Comparison of ENCODE assay signal across 1 cellular context in the genomic region with DNA sequence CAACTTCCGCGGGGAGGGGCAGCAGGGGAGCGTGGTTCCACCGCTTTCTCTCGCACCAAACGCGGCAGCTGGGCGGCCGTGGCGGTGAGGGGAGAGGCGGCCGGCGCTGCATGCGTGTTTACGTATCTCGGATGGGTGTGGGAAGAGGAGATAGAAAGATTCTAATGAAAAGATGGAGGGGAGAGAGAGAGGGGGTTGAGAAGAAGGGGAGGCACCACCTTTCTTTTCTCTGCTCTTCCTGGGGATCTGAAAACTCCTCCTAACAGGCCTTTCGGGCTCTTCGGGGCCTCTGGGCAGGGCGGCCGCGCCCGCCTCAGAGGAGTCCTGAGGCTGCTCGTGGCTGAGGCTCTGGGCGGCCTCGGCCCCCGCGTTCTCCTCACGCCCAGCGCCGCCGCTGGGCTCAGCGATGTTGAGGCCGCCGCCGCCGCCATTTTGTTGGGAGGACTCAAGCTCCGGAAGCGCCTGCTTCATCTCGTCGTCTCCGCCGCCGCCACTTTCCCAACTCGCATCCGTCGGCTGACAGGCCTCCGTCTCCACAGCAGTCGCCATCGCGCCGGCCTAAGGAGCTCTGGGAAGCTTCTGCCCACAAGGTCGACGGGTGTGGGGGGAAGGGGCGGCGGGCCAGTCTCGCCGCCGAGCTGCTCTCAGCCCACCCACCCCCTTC.
A peak's percentile ranks its signal among the peaks of the same experiment; 100 is the strongest.
TF ChIP-seq lines count a peak whose summit lies in the region.

No MANE protein-coding gene starts in this region.

TF ChIP-seq in HepG2, 621 proteins besides CTCF, POLR2A, EP300 and RAD21 (continued from another document and continues in another):
- TF ChIP-seq, protein P1, sequence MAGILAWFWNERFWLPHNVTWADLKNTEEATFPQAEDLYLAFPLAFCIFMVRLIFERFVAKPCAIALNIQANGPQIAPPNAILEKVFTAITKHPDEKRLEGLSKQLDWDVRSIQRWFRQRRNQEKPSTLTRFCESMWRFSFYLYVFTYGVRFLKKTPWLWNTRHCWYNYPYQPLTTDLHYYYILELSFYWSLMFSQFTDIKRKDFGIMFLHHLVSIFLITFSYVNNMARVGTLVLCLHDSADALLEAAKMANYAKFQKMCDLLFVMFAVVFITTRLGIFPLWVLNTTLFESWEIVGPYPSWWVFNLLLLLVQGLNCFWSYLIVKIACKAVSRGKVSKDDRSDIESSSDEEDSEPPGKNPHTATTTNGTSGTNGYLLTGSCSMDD (CRISPR knock-in tag; IDR thresholded peaks at IDR 0.05): no peak; the same call in 1 of the 2 replicates
- TF ChIP-seq, protein P2, sequence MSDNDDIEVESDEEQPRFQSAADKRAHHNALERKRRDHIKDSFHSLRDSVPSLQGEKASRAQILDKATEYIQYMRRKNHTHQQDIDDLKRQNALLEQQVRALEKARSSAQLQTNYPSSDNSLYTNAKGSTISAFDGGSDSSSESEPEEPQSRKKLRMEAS (IDR thresholded peaks at IDR 0.05): peak; percentile 54
- TF ChIP-seq ZNF367 (CRISPR knock-in tag; IDR thresholded peaks at IDR 0.05; ENCODE audit: borderline replicate concordance) (no peak), ZBTB7B (CRISPR knock-in tag; IDR thresholded peaks at IDR 0.05) (peak; percentile 7; the same call in 1 of the 2 replicates), KAT8 (CRISPR knock-in tag; IDR thresholded peaks at IDR 0.05) (no peak; the same call in 1 of the 2 replicates), E2F2 (CRISPR knock-in tag; IDR thresholded peaks at IDR 0.05; ENCODE audit: borderline replicate concordance) (no peak), RXRB (CRISPR knock-in tag; IDR thresholded peaks at IDR 0.05; ENCODE audit: borderline replicate concordance) (peak; percentile 18), TEAD3 (CRISPR knock-in tag; optimal IDR thresholded peaks at IDR 0.05; ENCODE audit: borderline replicate concordance) (peak; percentile 7), PAX8 (CRISPR knock-in tag; IDR thresholded peaks at IDR 0.05; ENCODE audit: borderline replicate concordance) (no peak), ZNF563 (CRISPR knock-in tag; IDR thresholded peaks at IDR 0.05) (peak; percentile 62; the same call in 1 of the 2 replicates), ZGPAT (CRISPR knock-in tag; IDR thresholded peaks at IDR 0.05) (peak; percentile 75), ZNF260 (CRISPR knock-in tag; IDR thresholded peaks at IDR 0.05; ENCODE audit: borderline replicate concordance, low read depth) (no peak), U2AF2 (IDR thresholded peaks at IDR 0.05; ENCODE audit: low read depth, low read length) (no peak), MBD4 (IDR thresholded peaks at IDR 0.05; ENCODE audit: borderline replicate concordance, low read length) (no peak), SOX5 (CRISPR knock-in tag; IDR thresholded peaks at IDR 0.05; ENCODE audit: borderline replicate concordance) (0 out of 2 replicates have a peak, but pooled peaks have one; percentile 0), ZNF790 (CRISPR knock-in tag; IDR thresholded peaks at IDR 0.05; ENCODE audit: borderline replicate concordance) (0 out of 2 replicates have a peak, but pooled peaks have one; percentile 7), ZNF564 (CRISPR knock-in tag; IDR thresholded peaks at IDR 0.05) (no peak; the same call in 1 of the 2 replicates), ZNF276 (CRISPR knock-in tag; IDR thresholded peaks at IDR 0.05; ENCODE audit: low read depth) (no peak), RBAK (CRISPR knock-in tag; IDR thresholded peaks at IDR 0.05) (no peak), KMT2B (CRISPR knock-in tag; IDR thresholded peaks at IDR 0.05) (peak; percentile 75), HNRNPK (IDR thresholded peaks at IDR 0.05; ENCODE audit: low read depth, low read length, poor library complexity, severe bottlenecking) (peak; percentile 37), ZSCAN29 (CRISPR knock-in tag; conservative IDR thresholded peaks at IDR 0.05) (no peak)
- TF ChIP-seq, protein P3, sequence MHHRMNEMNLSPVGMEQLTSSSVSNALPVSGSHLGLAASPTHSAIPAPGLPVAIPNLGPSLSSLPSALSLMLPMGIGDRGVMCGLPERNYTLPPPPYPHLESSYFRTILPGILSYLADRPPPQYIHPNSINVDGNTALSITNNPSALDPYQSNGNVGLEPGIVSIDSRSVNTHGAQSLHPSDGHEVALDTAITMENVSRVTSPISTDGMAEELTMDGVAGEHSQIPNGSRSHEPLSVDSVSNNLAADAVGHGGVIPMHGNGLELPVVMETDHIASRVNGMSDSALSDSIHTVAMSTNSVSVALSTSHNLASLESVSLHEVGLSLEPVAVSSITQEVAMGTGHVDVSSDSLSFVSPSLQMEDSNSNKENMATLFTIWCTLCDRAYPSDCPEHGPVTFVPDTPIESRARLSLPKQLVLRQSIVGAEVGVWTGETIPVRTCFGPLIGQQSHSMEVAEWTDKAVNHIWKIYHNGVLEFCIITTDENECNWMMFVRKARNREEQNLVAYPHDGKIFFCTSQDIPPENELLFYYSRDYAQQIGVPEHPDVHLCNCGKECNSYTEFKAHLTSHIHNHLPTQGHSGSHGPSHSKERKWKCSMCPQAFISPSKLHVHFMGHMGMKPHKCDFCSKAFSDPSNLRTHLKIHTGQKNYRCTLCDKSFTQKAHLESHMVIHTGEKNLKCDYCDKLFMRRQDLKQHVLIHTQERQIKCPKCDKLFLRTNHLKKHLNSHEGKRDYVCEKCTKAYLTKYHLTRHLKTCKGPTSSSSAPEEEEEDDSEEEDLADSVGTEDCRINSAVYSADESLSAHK (CRISPR knock-in tag; IDR thresholded peaks at IDR 0.05; ENCODE audit: borderline replicate concordance): no peak
- TF ChIP-seq, protein P4, sequence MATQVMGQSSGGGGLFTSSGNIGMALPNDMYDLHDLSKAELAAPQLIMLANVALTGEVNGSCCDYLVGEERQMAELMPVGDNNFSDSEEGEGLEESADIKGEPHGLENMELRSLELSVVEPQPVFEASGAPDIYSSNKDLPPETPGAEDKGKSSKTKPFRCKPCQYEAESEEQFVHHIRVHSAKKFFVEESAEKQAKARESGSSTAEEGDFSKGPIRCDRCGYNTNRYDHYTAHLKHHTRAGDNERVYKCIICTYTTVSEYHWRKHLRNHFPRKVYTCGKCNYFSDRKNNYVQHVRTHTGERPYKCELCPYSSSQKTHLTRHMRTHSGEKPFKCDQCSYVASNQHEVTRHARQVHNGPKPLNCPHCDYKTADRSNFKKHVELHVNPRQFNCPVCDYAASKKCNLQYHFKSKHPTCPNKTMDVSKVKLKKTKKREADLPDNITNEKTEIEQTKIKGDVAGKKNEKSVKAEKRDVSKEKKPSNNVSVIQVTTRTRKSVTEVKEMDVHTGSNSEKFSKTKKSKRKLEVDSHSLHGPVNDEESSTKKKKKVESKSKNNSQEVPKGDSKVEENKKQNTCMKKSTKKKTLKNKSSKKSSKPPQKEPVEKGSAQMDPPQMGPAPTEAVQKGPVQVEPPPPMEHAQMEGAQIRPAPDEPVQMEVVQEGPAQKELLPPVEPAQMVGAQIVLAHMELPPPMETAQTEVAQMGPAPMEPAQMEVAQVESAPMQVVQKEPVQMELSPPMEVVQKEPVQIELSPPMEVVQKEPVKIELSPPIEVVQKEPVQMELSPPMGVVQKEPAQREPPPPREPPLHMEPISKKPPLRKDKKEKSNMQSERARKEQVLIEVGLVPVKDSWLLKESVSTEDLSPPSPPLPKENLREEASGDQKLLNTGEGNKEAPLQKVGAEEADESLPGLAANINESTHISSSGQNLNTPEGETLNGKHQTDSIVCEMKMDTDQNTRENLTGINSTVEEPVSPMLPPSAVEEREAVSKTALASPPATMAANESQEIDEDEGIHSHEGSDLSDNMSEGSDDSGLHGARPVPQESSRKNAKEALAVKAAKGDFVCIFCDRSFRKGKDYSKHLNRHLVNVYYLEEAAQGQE (IDR thresholded peaks at IDR 0.05; ENCODE audit: borderline replicate concordance in 1 of 2, low read depth in 1 of 2, low read length in 2 of 2): peak in 1 of 2 experiments; percentile 22; a peak in 1 of 4 replicates
- TF ChIP-seq, protein P5, sequence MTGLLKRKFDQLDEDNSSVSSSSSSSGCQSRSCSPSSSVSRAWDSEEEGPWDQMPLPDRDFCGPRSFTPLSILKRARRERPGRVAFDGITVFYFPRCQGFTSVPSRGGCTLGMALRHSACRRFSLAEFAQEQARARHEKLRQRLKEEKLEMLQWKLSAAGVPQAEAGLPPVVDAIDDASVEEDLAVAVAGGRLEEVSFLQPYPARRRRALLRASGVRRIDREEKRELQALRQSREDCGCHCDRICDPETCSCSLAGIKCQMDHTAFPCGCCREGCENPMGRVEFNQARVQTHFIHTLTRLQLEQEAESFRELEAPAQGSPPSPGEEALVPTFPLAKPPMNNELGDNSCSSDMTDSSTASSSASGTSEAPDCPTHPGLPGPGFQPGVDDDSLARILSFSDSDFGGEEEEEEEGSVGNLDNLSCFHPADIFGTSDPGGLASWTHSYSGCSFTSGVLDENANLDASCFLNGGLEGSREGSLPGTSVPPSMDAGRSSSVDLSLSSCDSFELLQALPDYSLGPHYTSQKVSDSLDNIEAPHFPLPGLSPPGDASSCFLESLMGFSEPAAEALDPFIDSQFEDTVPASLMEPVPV (CRISPR knock-in tag; IDR thresholded peaks at IDR 0.05): 0 out of 2 replicates have a peak, but pooled peaks have one; percentile 12
- TF ChIP-seq, protein P6, sequence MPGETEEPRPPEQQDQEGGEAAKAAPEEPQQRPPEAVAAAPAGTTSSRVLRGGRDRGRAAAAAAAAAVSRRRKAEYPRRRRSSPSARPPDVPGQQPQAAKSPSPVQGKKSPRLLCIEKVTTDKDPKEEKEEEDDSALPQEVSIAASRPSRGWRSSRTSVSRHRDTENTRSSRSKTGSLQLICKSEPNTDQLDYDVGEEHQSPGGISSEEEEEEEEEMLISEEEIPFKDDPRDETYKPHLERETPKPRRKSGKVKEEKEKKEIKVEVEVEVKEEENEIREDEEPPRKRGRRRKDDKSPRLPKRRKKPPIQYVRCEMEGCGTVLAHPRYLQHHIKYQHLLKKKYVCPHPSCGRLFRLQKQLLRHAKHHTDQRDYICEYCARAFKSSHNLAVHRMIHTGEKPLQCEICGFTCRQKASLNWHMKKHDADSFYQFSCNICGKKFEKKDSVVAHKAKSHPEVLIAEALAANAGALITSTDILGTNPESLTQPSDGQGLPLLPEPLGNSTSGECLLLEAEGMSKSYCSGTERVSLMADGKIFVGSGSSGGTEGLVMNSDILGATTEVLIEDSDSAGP (CRISPR knock-in tag; IDR thresholded peaks at IDR 0.05; ENCODE audit: borderline replicate concordance): peak; percentile 83; the same call in 1 of the 2 replicates
- TF ChIP-seq, protein P7, sequence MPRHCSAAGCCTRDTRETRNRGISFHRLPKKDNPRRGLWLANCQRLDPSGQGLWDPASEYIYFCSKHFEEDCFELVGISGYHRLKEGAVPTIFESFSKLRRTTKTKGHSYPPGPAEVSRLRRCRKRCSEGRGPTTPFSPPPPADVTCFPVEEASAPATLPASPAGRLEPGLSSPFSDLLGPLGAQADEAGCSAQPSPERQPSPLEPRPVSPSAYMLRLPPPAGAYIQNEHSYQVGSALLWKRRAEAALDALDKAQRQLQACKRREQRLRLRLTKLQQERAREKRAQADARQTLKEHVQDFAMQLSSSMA (CRISPR knock-in tag; IDR thresholded peaks at IDR 0.05): no peak
